Comparison of ENCODE assay signal across 11 cellular contexts in the genomic region with DNA sequence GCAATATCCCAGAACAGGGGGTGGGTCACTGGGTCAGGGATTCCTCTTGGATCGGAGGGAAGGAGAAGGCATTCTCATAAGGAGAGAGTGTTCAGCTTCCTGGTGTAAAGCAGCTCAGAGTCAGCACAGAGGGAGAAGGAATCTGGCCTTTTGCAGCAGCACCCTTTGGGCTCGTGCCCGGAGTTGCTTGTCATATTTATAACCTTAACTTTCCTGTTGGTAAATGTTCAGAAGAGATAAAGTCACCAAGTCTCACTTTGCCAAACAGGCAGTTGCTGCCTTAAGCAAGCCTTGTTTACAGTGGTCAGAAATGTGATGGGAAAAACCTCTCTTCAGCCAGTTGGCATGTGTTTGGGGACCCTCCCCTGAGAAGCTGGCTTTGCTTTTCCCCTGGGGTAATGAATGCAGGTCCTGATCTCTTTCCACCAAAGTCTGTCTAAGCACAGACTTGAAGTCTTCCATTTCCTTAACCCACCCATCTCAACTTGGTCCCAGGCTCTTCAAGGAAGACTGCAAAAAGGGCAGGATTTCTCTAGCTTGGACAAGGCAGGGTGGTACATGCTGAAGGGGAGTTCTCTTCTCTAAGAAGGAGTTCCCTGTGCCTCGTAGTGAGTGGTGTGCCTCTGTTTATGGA.
DNase-seq lines count a peak whose midpoint lies in the region; FAIRE-seq and TF ChIP-seq lines count a peak whose summit lies in the region.
"Had no signal": no experiment of that assay in that cellular context is flagged by ENCODE, and none has a peak within 500 bp of the region (broad histone marks: within the 10 kb centered on the region; RNA-seq: fewer than 3 reads in every experiment).

No MANE protein-coding gene starts in this region.

- no peak for DNase-seq in activated CD4-positive, alpha-beta memory T cell treated with anti-CD3 and anti-CD28 coated beads, Interleukin-2, amount 10 ng/mL, durations not matched to agents 7 days and 5 days
- DNase-seq in activated CD4-positive, alpha-beta memory T cell treated with anti-CD3 and anti-CD28 coated beads for 36 hours = no peak
- peak; percentile 10 to 17 for DNase-seq in erythroblast (lab: John Stamatoyannopoulos, UW)
- peak; percentile 50 for DNase-seq in myocyte (ENCODE audit: low read depth)
- DNase-seq in uterus = peak; percentile 89 to 94
- DNase-seq in GM19239 (ENCODE audit: insufficient read length, low spot score) = no peak
- DNase-seq in NCI-H524 treated with DMSO at 0.1 percent for 48 hours (lab: John Stamatoyannopoulos, UW) = no peak
- no peak for DNase-seq in GDM1 (lab: John Stamatoyannopoulos, UW)
- DNase-seq: activated gamma-delta T cell; stimulated activated CD8-positive, alpha-beta memory T cell treated with anti-CD3 and anti-CD28 coated beads, Interleukin-4, amount 100 ng/mL, for 48 hours had no signal

- H3K36me3 Mint-ChIP-seq in activated CD4-positive, alpha-beta memory T cell treated with anti-CD3 and anti-CD28 coated beads, Interleukin-2, amount 10 ng/mL, durations not matched to agents 7 days and 5 days (ENCODE audit: low read depth) = peaks cover 65% of the 10 kb centered on the region
- H3K36me3 Mint-ChIP-seq in activated CD4-positive, alpha-beta memory T cell treated with anti-CD3 and anti-CD28 coated beads for 36 hours = peaks cover 33% of the 10 kb centered on the region

- no peaks in the 10 kb centered on the region for H3K9me3 ChIP-seq in uterus

- peaks cover 61% of the 10 kb centered on the region for H3K4me1 Mint-ChIP-seq in activated CD4-positive, alpha-beta memory T cell treated with anti-CD3 and anti-CD28 coated beads, Interleukin-2, amount 10 ng/mL, durations not matched to agents 7 days and 5 days
- peaks cover 25% of the 10 kb centered on the region for H3K4me1 Mint-ChIP-seq in activated CD4-positive, alpha-beta memory T cell treated with anti-CD3 and anti-CD28 coated beads for 36 hours (ENCODE audit: low read depth)

- TF ChIP-seq POLR2A in erythroblast (IDR thresholded peaks at IDR 0.05; ENCODE audit: low read length) (peak; percentile 26), uterus (IDR thresholded peaks at IDR 0.05) (no peak)

- CTCF ChIA-PET in activated CD4-positive, alpha-beta memory T cell treated with anti-CD3 and anti-CD28 coated beads, Interleukin-2, amount 10 ng/mL, durations not matched to agents 7 days and 5 days (lab: Charles Lee) = interaction anchor here (1.2 kb wide), 1 partner anchor 60 kb away, joined by 3 read pairs; no protein-coding TSS in a partner anchor
- CTCF ChIA-PET in activated CD4-positive, alpha-beta memory T cell treated with anti-CD3 and anti-CD28 coated beads for 36 hours (lab: Charles Lee) = interaction anchor here (0.6 kb wide), 1 partner anchor 439 kb away, joined by 3 read pairs; no protein-coding TSS in a partner anchor

- no peaks in the 10 kb centered on the region for H3K27me3 Mint-ChIP-seq in activated CD4-positive, alpha-beta memory T cell treated with anti-CD3 and anti-CD28 coated beads, Interleukin-2, amount 10 ng/mL, durations not matched to agents 7 days and 5 days
- no peaks in the 10 kb centered on the region for H3K27me3 Mint-ChIP-seq in activated CD4-positive, alpha-beta memory T cell treated with anti-CD3 and anti-CD28 coated beads for 36 hours

- no peak for FAIRE-seq in GM19239 (lab: Jason Lieb, UNC)
- FAIRE-seq: islet of Langerhans had no signal

- no peaks in the 10 kb centered on the region for H3K27me3 ChIP-seq in uterus

- H3K36me3 ChIP-seq in uterus = no peaks in the 10 kb centered on the region

- H3K4me3 ChIP-seq in uterus = no peak overlapping the region

- POLR2A ChIA-PET in activated CD4-positive, alpha-beta memory T cell treated with anti-CD3 and anti-CD28 coated beads, Interleukin-2, amount 10 ng/mL, durations not matched to agents 7 days and 5 days (lab: Charles Lee) = interaction anchor here (0.7 to 1.5 kb wide), 2 partner anchors 10 to 34 kb away, joined by 3 read pairs; no protein-coding TSS in a partner anchor
- POLR2A ChIA-PET in activated CD4-positive, alpha-beta memory T cell treated with anti-CD3 and anti-CD28 coated beads for 36 hours (lab: Charles Lee) = no interaction called here

- H3K4me3 Mint-ChIP-seq in activated CD4-positive, alpha-beta memory T cell treated with anti-CD3 and anti-CD28 coated beads, Interleukin-2, amount 10 ng/mL, durations not matched to agents 7 days and 5 days = no peak overlapping the region
- H3K4me3 Mint-ChIP-seq in activated CD4-positive, alpha-beta memory T cell treated with anti-CD3 and anti-CD28 coated beads for 36 hours = no peak overlapping the region

- H3K4me1 ChIP-seq in uterus = peaks cover 5 to 19% of the 10 kb centered on the region in 2 donors

- H3K27ac Mint-ChIP-seq in activated CD4-positive, alpha-beta memory T cell treated with anti-CD3 and anti-CD28 coated beads, Interleukin-2, amount 10 ng/mL, durations not matched to agents 7 days and 5 days = peak overlapping the region; percentile 29
- H3K27ac Mint-ChIP-seq in activated CD4-positive, alpha-beta memory T cell treated with anti-CD3 and anti-CD28 coated beads for 36 hours = no peak overlapping the region

- intact Hi-C loops in activated CD4-positive, alpha-beta memory T cell treated with anti-CD3 and anti-CD28 coated beads for 36 hours (cut with micrococcal nuclease) = no loop called here
- intact Hi-C loops in uterus (cut with DNase I; ENCODE audit: low total_unique reads) = no loop called here

- peak overlapping the region; percentile 81 to 91 for H3K27ac ChIP-seq in uterus

- no peak for TF ChIP-seq CTCF in uterus (IDR thresholded peaks at IDR 0.05)

- H3K9me3 Mint-ChIP-seq in activated CD4-positive, alpha-beta memory T cell treated with anti-CD3 and anti-CD28 coated beads, Interleukin-2, amount 10 ng/mL, durations not matched to agents 7 days and 5 days = no peaks in the 10 kb centered on the region
- H3K9me3 Mint-ChIP-seq in activated CD4-positive, alpha-beta memory T cell treated with anti-CD3 and anti-CD28 coated beads for 36 hours = no peaks in the 10 kb centered on the region

Comparison
In these comparisons a context has a peak if more than half of its experiments do, and no peak if none do; other contexts are left out.
1. DNase-seq: peak in erythroblast (2 of 2), myocyte (single experiment) and uterus (2 of 2); none in activated CD4-positive, alpha-beta memory T cell treated with anti-CD3 and anti-CD28 coated beads, Interleukin-2, amount 10 ng/mL, durations not matched to agents 7 days and 5 days (single experiment), activated CD4-positive, alpha-beta memory T cell treated with anti-CD3 and anti-CD28 coated beads for 36 hours (single experiment), GM19239 (single experiment), NCI-H524 treated with DMSO at 0.1 percent for 48 hours (single experiment) and GDM1 (single experiment).